18 cellular contexts compared by ENCODE assay signal in the genomic region with DNA sequence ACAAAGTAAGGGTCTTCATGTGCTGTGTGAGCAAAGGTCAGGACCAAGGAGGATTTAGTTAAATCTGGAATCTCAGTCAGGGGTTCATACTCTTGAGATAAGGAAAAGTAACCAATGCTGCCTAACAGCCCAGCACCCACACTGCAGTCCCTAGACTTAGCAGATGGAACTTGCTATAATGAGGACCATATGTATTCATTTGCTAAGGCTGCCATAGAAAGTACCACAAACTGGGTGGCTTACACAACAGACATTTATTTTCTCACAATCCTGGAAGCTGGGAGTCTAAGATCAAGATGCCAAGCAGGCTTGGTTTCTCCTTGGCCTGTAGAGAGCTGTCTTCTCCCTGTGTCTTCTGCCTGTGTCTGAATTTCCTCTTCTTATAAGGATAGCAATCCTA. TPM values are rescaled to one million over a fixed set of nuclear protein-coding genes. Genes with fewer than 3 reads are reported as not detected.
DNase-seq lines count a peak whose midpoint lies in the region; ATAC-seq and TF ChIP-seq lines count a peak whose summit lies in the region.
"Had no signal": no experiment of that assay in that cellular context is flagged by ENCODE, and none has a peak within 500 bp of the region (broad histone marks: within the 10 kb centered on the region; RNA-seq: fewer than 3 reads in every experiment).

No MANE protein-coding gene starts in this region.

- H3K27me3 ChIP-seq in SK-N-SH (ENCODE audit: insufficient read depth) (no peaks in the 10 kb centered on the region), suprapubic skin (no peaks in the 10 kb centered on the region)

- DNase-seq in AG08395 (ENCODE audit: low spot score) (peak; percentile 32), GM04504 (ENCODE audit: low read depth) (peak; percentile 53), SK-N-SH (peak; percentile 36), fibroblast of the conjunctiva (ENCODE audit: low read depth) (peak; percentile 52), suprapubic skin (ENCODE audit: low spot score in 2 of 2) (no peak)
- no peak for DNase-seq in effector CD8-positive, alpha-beta T cell (lab: John Stamatoyannopoulos, UW)
- DNase-seq: H9; NCI-H1436; NCI-H2081; NCI-H524 treated with DMSO at 0.1 percent for 48 hours; NK-92 treated with Interleukin-12 subunit alpha and Interleukin-12 subunit beta, amount 100 ng/mL, for 24 hours; OCI-M1 had no signal

- POLR2A ChIA-PET in SK-N-SH (lab: Yijun Ruan, JAX) = interaction anchor here (0.6 kb wide), 1 partner anchor 110 kb away, joined by 4 read pairs; no protein-coding TSS in a partner anchor

- no peak for TF ChIP-seq RAD21 in SK-N-SH (IDR thresholded peaks at IDR 0.05; ENCODE audit: low read length)

- no peaks in the 10 kb centered on the region for H4K20me1 ChIP-seq in SK-N-SH (ENCODE audit: insufficient read depth)

- H3K4me3 ChIP-seq in SK-N-SH (ENCODE audit: low read depth in 2 of 2, low read length in 1 of 2) (no peak overlapping the region), suprapubic skin (no peak overlapping the region)
- H3K4me3 ChIP-seq: GM12878, SJSA1 had no signal

- TF ChIP-seq CTCF in SK-N-SH (IDR thresholded peaks at IDR 0.05) = no peak
- TF ChIP-seq CTCF in suprapubic skin (IDR thresholded peaks at IDR 0.05) = no peak

- no peak overlapping the region for H3K4me2 ChIP-seq in SK-N-SH

- ATAC-seq in HG02798 (IDR thresholded peaks at IDR 0.05; ENCODE audit: poor library complexity, unreplicated experiment) = no peak
- ATAC-seq in GM18861 (IDR thresholded peaks at IDR 0.05; ENCODE audit: unreplicated experiment) = no peak
- ATAC-seq: GM12878 had no signal

- H3K79me2 ChIP-seq in SK-N-SH (ENCODE audit: insufficient read depth) = no peaks in the 10 kb centered on the region

- CTCF ChIA-PET in SK-N-SH (lab: Yijun Ruan, JAX) = interaction anchor here (1.4 to 10.5 kb wide), 5 partner anchors 11 to 110 kb away, joined by 4 to 169 read pairs (median 39); partner anchors contain the start of genes CRYM and LDAF1

- H2AFZ ChIP-seq in SK-N-SH (ENCODE audit: low read depth) = no peak overlapping the region

- no peaks in the 10 kb centered on the region for H3K9me3 ChIP-seq in SK-N-SH
- no peaks in the 10 kb centered on the region for H3K9me3 ChIP-seq in suprapubic skin
- H3K9me3 ChIP-seq: SJSA1 had no signal

- H3F3A ChIP-seq in SK-N-SH (replicated peaks; ENCODE audit: insufficient read depth) = no peaks in the 10 kb centered on the region

- no peaks in the 10 kb centered on the region for H3K36me3 ChIP-seq in SK-N-SH (replicated peaks in 1 of 2; ENCODE audit: control insufficient read depth in 1 of 2, insufficient read depth in 2 of 2, low read length in 1 of 2)
- no peaks in the 10 kb centered on the region for H3K36me3 ChIP-seq in suprapubic skin
- H3K36me3 ChIP-seq: SJSA1 had no signal

- no peaks in the 10 kb centered on the region for H3K9me2 ChIP-seq in SK-N-SH

- H3K4me1 ChIP-seq in SK-N-SH (ENCODE audit: control insufficient read depth in 1 of 2, insufficient read depth in 2 of 2, low read depth in 1 of 2, low read length in 1 of 2) = no peaks in the 10 kb centered on the region; a peak in 1 of 4 replicates
- peaks cover 7% of the 10 kb centered on the region for H3K4me1 ChIP-seq in suprapubic skin

- TF ChIP-seq POLR2A in suprapubic skin (IDR thresholded peaks at IDR 0.05) = no peak

- no peak for TF ChIP-seq EP300 in SK-N-SH (IDR thresholded peaks at IDR 0.05; ENCODE audit: borderline replicate concordance in 1 of 2, low read depth in 1 of 2, low read length in 1 of 2)
- no peak for TF ChIP-seq EP300 in suprapubic skin (IDR thresholded peaks at IDR 0.05)

- H3K27ac ChIP-seq in SK-N-SH (ENCODE audit: low read depth in 2 of 2, low read length in 1 of 2) (peak overlapping the region in 1 of 2 experiments; percentile 8; a peak in 1 of 4 replicates), suprapubic skin (no peak overlapping the region)
- H3K27ac ChIP-seq: SJSA1 had no signal

- H3K9ac ChIP-seq in SK-N-SH = no peak overlapping the region

TF ChIP-seq in SK-N-SH, 30 proteins besides CTCF, POLR2A, EP300 and RAD21:
- TF ChIP-seq, protein P1, sequence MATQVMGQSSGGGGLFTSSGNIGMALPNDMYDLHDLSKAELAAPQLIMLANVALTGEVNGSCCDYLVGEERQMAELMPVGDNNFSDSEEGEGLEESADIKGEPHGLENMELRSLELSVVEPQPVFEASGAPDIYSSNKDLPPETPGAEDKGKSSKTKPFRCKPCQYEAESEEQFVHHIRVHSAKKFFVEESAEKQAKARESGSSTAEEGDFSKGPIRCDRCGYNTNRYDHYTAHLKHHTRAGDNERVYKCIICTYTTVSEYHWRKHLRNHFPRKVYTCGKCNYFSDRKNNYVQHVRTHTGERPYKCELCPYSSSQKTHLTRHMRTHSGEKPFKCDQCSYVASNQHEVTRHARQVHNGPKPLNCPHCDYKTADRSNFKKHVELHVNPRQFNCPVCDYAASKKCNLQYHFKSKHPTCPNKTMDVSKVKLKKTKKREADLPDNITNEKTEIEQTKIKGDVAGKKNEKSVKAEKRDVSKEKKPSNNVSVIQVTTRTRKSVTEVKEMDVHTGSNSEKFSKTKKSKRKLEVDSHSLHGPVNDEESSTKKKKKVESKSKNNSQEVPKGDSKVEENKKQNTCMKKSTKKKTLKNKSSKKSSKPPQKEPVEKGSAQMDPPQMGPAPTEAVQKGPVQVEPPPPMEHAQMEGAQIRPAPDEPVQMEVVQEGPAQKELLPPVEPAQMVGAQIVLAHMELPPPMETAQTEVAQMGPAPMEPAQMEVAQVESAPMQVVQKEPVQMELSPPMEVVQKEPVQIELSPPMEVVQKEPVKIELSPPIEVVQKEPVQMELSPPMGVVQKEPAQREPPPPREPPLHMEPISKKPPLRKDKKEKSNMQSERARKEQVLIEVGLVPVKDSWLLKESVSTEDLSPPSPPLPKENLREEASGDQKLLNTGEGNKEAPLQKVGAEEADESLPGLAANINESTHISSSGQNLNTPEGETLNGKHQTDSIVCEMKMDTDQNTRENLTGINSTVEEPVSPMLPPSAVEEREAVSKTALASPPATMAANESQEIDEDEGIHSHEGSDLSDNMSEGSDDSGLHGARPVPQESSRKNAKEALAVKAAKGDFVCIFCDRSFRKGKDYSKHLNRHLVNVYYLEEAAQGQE (IDR thresholded peaks at IDR 0.05; ENCODE audit: low read depth, low read length) = no peak
- no peak for TF ChIP-seq ELF1 (IDR thresholded peaks at IDR 0.05)
- TF ChIP-seq USF1 (IDR thresholded peaks at IDR 0.05; ENCODE audit: borderline replicate concordance, low read depth) = no peak
- no peak for TF ChIP-seq MXI1 (IDR thresholded peaks at IDR 0.05; ENCODE audit: low read depth, low read length)
- no peak for TF ChIP-seq NFIC (IDR thresholded peaks at IDR 0.05; ENCODE audit: borderline replicate concordance)
- TF ChIP-seq, protein P2, sequence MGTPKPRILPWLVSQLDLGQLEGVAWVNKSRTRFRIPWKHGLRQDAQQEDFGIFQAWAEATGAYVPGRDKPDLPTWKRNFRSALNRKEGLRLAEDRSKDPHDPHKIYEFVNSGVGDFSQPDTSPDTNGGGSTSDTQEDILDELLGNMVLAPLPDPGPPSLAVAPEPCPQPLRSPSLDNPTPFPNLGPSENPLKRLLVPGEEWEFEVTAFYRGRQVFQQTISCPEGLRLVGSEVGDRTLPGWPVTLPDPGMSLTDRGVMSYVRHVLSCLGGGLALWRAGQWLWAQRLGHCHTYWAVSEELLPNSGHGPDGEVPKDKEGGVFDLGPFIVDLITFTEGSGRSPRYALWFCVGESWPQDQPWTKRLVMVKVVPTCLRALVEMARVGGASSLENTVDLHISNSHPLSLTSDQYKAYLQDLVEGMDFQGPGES (IDR thresholded peaks at IDR 0.05; ENCODE audit: low read depth, low read length) = no peak
- TF ChIP-seq TEAD4 (IDR thresholded peaks at IDR 0.05; ENCODE audit: borderline replicate concordance, insufficient read depth) = no peak
- no peak for TF ChIP-seq FOXM1 (IDR thresholded peaks at IDR 0.05; ENCODE audit: low read depth)
- TF ChIP-seq JUND (IDR thresholded peaks at IDR 0.05) = no peak
- peak; percentile 66 for TF ChIP-seq TCF12 (IDR thresholded peaks at IDR 0.05)
- TF ChIP-seq GABPA (IDR thresholded peaks at IDR 0.05; ENCODE audit: low read depth) = no peak
- TF ChIP-seq CHD2 (IDR thresholded peaks at IDR 0.05; ENCODE audit: low read length, partially characterized antibody) = peak; percentile 65
- no peak for TF ChIP-seq SIN3A (IDR thresholded peaks at IDR 0.05; ENCODE audit: borderline replicate concordance, low read depth, low read length)
- TF ChIP-seq MEF2A (IDR thresholded peaks at IDR 0.05; ENCODE audit: borderline replicate concordance, low read depth) = no peak

RNA-seq across cellular contexts. Expression of gene ZP2, which starts 20.8 kb away (rescaled TPM):
- not detected in 2 replicates for polyA plus RNA-seq in SK-N-SH (2012; rRNA removed)
- not detected in 2 replicates for polyA plus RNA-seq in SK-N-SH (2012; cell fraction: cytosol; rRNA removed)
- 0.02 TPM in 1 of 2 replicates, not detected in the other for polyA plus RNA-seq in SK-N-SH (2012; cell fraction: nucleus; rRNA removed)
- total RNA-seq in suprapubic skin = not detected
- total RNA-seq: H9, SJSA1 had no signal
- polyA plus RNA-seq: BJ, IgD-negative memory B cell had no signal

RNA-seq across cellular contexts. Expression of gene LDAF1, which starts 32.1 kb away (rescaled TPM):
- polyA plus RNA-seq in SK-N-SH (2012; rRNA removed) = 10.0 and 12.8 TPM in 2 replicates
- 9.9 and 14.0 TPM in 2 replicates for polyA plus RNA-seq in SK-N-SH (2012; cell fraction: cytosol; rRNA removed)
- polyA plus RNA-seq in SK-N-SH (2012; cell fraction: nucleus; rRNA removed) = 3.7 and 3.8 TPM in 2 replicates
- 100 to 1,000 TPM in 3 of 4 donors, 10 to 100 TPM in 1; 96.2 to 211 (median 200) TPM for total RNA-seq in suprapubic skin

RNA-seq across cellular contexts. Expression of gene DNAH3, which starts 40.0 kb away (rescaled TPM):
- not detected in 2 replicates for polyA plus RNA-seq in SK-N-SH (2012; rRNA removed)
- polyA plus RNA-seq in SK-N-SH (2012; cell fraction: cytosol; rRNA removed) = 0.01 TPM in 2 replicates
- polyA plus RNA-seq in SK-N-SH (2012; cell fraction: nucleus; rRNA removed) = 0.04 and 0.05 TPM in 2 replicates
- total RNA-seq in suprapubic skin = 1 to 10 TPM; 1.0 to 4.0 (median 1.6) TPM
- polyA plus RNA-seq: BJ, IgD-negative memory B cell had no signal

RNA-seq across cellular contexts. Expression of gene ANKS4B, which starts 42.9 kb away (rescaled TPM):
- not detected in 2 replicates for polyA plus RNA-seq in SK-N-SH (2012; rRNA removed)
- polyA plus RNA-seq in SK-N-SH (2012; cell fraction: cytosol; rRNA removed) = not detected in 2 replicates
- not detected in 2 replicates for polyA plus RNA-seq in SK-N-SH (2012; cell fraction: nucleus; rRNA removed)
- total RNA-seq in suprapubic skin = not detected
- total RNA-seq: SJSA1 had no signal
- polyA plus RNA-seq: BJ, IgD-negative memory B cell had no signal

Comparison
In these comparisons a context has a peak if more than half of its experiments do, and no peak if none do; other contexts are left out.
1. DNase-seq: peak in AG08395 (single experiment), GM04504 (single experiment), SK-N-SH (single experiment) and fibroblast of the conjunctiva (single experiment); none in suprapubic skin (0 of 2) and effector CD8-positive, alpha-beta T cell (single experiment).